ENCODE assay signal across 8 cellular contexts in the genomic region with DNA sequence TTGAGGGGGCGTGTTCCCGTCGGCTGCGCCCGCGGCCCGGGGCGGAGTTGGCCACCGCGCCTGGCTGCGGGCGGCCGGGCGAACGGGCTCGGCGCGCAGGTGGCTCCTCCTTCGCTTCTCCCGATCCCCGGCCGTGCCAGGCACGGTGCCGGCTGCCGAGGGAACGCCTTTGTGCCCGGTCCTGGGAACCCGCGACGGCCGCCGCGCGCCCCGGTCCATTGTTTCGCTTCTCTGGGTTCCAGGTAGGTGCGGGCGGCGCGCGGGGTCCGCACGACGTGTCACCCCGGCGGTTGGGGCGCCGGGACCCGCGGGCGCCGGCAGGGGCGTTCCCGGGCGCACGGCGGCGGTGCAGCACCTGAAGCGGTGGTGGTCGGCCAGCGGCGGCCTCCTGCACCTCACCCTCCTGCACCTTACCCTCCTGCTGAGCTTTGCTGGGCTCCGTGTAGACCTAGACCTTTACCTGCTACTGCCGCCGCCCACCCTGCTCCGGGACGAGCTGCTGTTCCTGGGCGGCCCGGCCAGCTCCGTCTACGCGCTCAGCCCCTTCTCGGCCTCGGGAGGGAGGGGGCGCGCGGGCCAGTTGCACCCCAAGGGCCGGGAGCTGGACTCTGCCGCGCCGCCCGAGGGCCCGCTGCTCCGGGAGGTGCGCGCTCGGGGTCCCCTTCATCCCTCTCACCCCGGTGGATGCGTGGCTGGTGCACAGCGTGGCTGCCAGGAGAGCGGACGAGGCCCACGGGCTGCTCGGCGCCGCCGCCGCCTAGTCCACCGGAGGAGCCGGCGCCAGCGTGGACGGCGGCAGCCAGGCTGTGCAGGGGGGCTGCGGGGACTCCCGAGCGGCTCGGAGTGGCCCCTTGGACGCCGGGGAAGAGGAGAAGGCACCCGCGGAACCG.
DNase-seq lines count a peak whose midpoint lies in the region; ATAC-seq lines count a peak whose summit lies in the region.

No MANE protein-coding gene starts in this region.

- CTCF ChIA-PET in activated naive CD4-positive, alpha-beta T cell treated with anti-CD3 and anti-CD28 coated beads, Interleukin-2, amount 10 ng/mL, durations not matched to agents 7 days and 5 days (lab: Charles Lee): no interaction called here
- CTCF ChIA-PET in activated CD4-positive, alpha-beta memory T cell treated with anti-CD3 and anti-CD28 coated beads, Interleukin-2, amount 10 ng/mL, durations not matched to agents 7 days and 5 days (lab: Charles Lee): no interaction called here

- peak overlapping the region; percentile 97 for H3K4me2 ChIP-seq in trophoblast cell (ENCODE audit: low read length)

- H3K23ac ChIP-seq in trophoblast cell (ENCODE audit: low read length): no peak overlapping the region

- no peak overlapping the region for H2AK5ac ChIP-seq in trophoblast cell (ENCODE audit: low read length)

- peaks cover 12% of the 10 kb centered on the region for H3K4me1 Mint-ChIP-seq in activated naive CD4-positive, alpha-beta T cell treated with anti-CD3 and anti-CD28 coated beads, Interleukin-2, amount 10 ng/mL, durations not matched to agents 7 days and 5 days
- peaks cover 16% of the 10 kb centered on the region for H3K4me1 Mint-ChIP-seq in activated CD4-positive, alpha-beta memory T cell treated with anti-CD3 and anti-CD28 coated beads, Interleukin-2, amount 10 ng/mL, durations not matched to agents 7 days and 5 days

- no peak overlapping the region for H2BK120ac ChIP-seq in trophoblast cell (ENCODE audit: insufficient read depth, low read length, poor library complexity)

- no peak overlapping the region for H4K12ac ChIP-seq in trophoblast cell (ENCODE audit: low read depth, low read length)

- H3K79me1 ChIP-seq in trophoblast cell (ENCODE audit: low read length): no peaks in the 10 kb centered on the region

- intact Hi-C loops in sciatic nerve (cut with DNase I): no loop called here

- no peak overlapping the region for H2BK12ac ChIP-seq in trophoblast cell (ENCODE audit: low read length)

- peaks cover 11% of the 10 kb centered on the region for H3K27me3 ChIP-seq in trophoblast cell (ENCODE audit: insufficient read depth, low read length)

- H3K4me3 ChIP-seq in trophoblast cell (ENCODE audit: low read depth, low read length): peak overlapping the region; percentile 75

- no CpG with 5 or more reads among the region's 113 CpGs for WGBS in trophoblast cell (ENCODE audit: extremely low coverage, insufficient coverage, insufficient read length)

- H3K27ac Mint-ChIP-seq in activated naive CD4-positive, alpha-beta T cell treated with anti-CD3 and anti-CD28 coated beads, Interleukin-2, amount 10 ng/mL, durations not matched to agents 7 days and 5 days: no peak overlapping the region
- H3K27ac Mint-ChIP-seq in activated CD4-positive, alpha-beta memory T cell treated with anti-CD3 and anti-CD28 coated beads, Interleukin-2, amount 10 ng/mL, durations not matched to agents 7 days and 5 days: no peak overlapping the region

- H4K91ac ChIP-seq in trophoblast cell (ENCODE audit: low read depth, low read length): no peak overlapping the region

- peak overlapping the region; percentile 14 for H3K14ac ChIP-seq in trophoblast cell (ENCODE audit: low read length)

- peaks cover 5 to 8% of the 10 kb centered on the region in 2 experiments for H3K4me1 ChIP-seq in trophoblast cell (ENCODE audit: control insufficient read depth in 1 of 2, insufficient read depth in 2 of 2, low read length in 2 of 2)

- no peaks in the 10 kb centered on the region for H3K9me3 Mint-ChIP-seq in activated naive CD4-positive, alpha-beta T cell treated with anti-CD3 and anti-CD28 coated beads, Interleukin-2, amount 10 ng/mL, durations not matched to agents 7 days and 5 days
- peaks cover 4% of the 10 kb centered on the region for H3K9me3 Mint-ChIP-seq in activated CD4-positive, alpha-beta memory T cell treated with anti-CD3 and anti-CD28 coated beads, Interleukin-2, amount 10 ng/mL, durations not matched to agents 7 days and 5 days

- H3K79me2 ChIP-seq in trophoblast cell (ENCODE audit: control insufficient read depth, insufficient read depth, low read length, poor library complexity): no peaks in the 10 kb centered on the region

- no peak overlapping the region for H3K9ac ChIP-seq in trophoblast cell (ENCODE audit: low read length)

- POLR2A ChIA-PET in activated CD4-positive, alpha-beta memory T cell treated with anti-CD3 and anti-CD28 coated beads, Interleukin-2, amount 10 ng/mL, durations not matched to agents 7 days and 5 days (lab: Charles Lee): no interaction called here

- H3K18ac ChIP-seq in trophoblast cell (ENCODE audit: low read length): no peak overlapping the region

- H3K36me3 ChIP-seq in trophoblast cell (ENCODE audit: control insufficient read depth in 1 of 2, insufficient read depth in 2 of 2, low read length in 2 of 2): no peaks in the 10 kb centered on the region

- ATAC-seq in sciatic nerve: no peak

- DNase-seq in activated naive CD4-positive, alpha-beta T cell treated with anti-CD3 and anti-CD28 coated beads, Interleukin-2, amount 10 ng/mL, durations not matched to agents 7 days and 5 days: peak; percentile 27
- DNase-seq in activated naive CD4-positive, alpha-beta T cell (lab: John Stamatoyannopoulos, UW): no peak
- DNase-seq in activated CD4-positive, alpha-beta memory T cell treated with anti-CD3 and anti-CD28 coated beads, Interleukin-2, amount 10 ng/mL, durations not matched to agents 7 days and 5 days: no peak
- DNase-seq in glomerular visceral epithelial cell (ENCODE audit: extremely low spot score) (peak; percentile 2), trophoblast cell (peak; percentile 23 to 64), NCI-H2107 treated with DMSO at 0.1 percent for 48 hours (lab: John Stamatoyannopoulos, UW; ENCODE audit: unreplicated experiment) (no peak), SKM-1 treated with dmso at 0.1 percent for 144 hours (lab: John Stamatoyannopoulos, UW; ENCODE audit: unreplicated experiment) (no peak), sciatic nerve (ENCODE audit: low spot score) (no peak)

- H3K4me3 Mint-ChIP-seq in activated naive CD4-positive, alpha-beta T cell treated with anti-CD3 and anti-CD28 coated beads, Interleukin-2, amount 10 ng/mL, durations not matched to agents 7 days and 5 days: peak overlapping the region; percentile 58
- peak overlapping the region; percentile 43 for H3K4me3 Mint-ChIP-seq in activated CD4-positive, alpha-beta memory T cell treated with anti-CD3 and anti-CD28 coated beads, Interleukin-2, amount 10 ng/mL, durations not matched to agents 7 days and 5 days

- H4K8ac ChIP-seq in trophoblast cell (ENCODE audit: low read depth, low read length): no peak overlapping the region

- H3K27ac ChIP-seq in trophoblast cell (ENCODE audit: low read depth, low read length): no peak overlapping the region

- no peak overlapping the region for H3K4ac ChIP-seq in trophoblast cell (ENCODE audit: low read depth, low read length)

- peak overlapping the region; percentile 38 for H2AFZ ChIP-seq in trophoblast cell (ENCODE audit: insufficient read depth, low read length, poor library complexity)

- H2BK5ac ChIP-seq in trophoblast cell (ENCODE audit: low read depth, low read length, poor library complexity): no peak overlapping the region

- H3K27me3 Mint-ChIP-seq in activated naive CD4-positive, alpha-beta T cell treated with anti-CD3 and anti-CD28 coated beads, Interleukin-2, amount 10 ng/mL, durations not matched to agents 7 days and 5 days: peaks cover 11% of the 10 kb centered on the region
- peaks cover 5% of the 10 kb centered on the region for H3K27me3 Mint-ChIP-seq in activated CD4-positive, alpha-beta memory T cell treated with anti-CD3 and anti-CD28 coated beads, Interleukin-2, amount 10 ng/mL, durations not matched to agents 7 days and 5 days

- H3K9me3 ChIP-seq in trophoblast cell (ENCODE audit: insufficient read depth, low read depth, low read length): no peaks in the 10 kb centered on the region

- H3K36me3 Mint-ChIP-seq in activated naive CD4-positive, alpha-beta T cell treated with anti-CD3 and anti-CD28 coated beads, Interleukin-2, amount 10 ng/mL, durations not matched to agents 7 days and 5 days: peaks cover 13% of the 10 kb centered on the region
- peaks cover 18% of the 10 kb centered on the region for H3K36me3 Mint-ChIP-seq in activated CD4-positive, alpha-beta memory T cell treated with anti-CD3 and anti-CD28 coated beads, Interleukin-2, amount 10 ng/mL, durations not matched to agents 7 days and 5 days (ENCODE audit: low read depth)

Comparison
In these comparisons a context has a peak if more than half of its experiments do, and no peak if none do; other contexts are left out.
1. DNase-seq: peak in activated naive CD4-positive, alpha-beta T cell treated with anti-CD3 and anti-CD28 coated beads, Interleukin-2, amount 10 ng/mL, durations not matched to agents 7 days and 5 days (single experiment), glomerular visceral epithelial cell (single experiment) and trophoblast cell (2 of 2); none in activated naive CD4-positive, alpha-beta T cell (0 of 4), activated CD4-positive, alpha-beta memory T cell treated with anti-CD3 and anti-CD28 coated beads, Interleukin-2, amount 10 ng/mL, durations not matched to agents 7 days and 5 days (single experiment), NCI-H2107 treated with DMSO at 0.1 percent for 48 hours (single experiment), SKM-1 treated with dmso at 0.1 percent for 144 hours (single experiment) and sciatic nerve (single experiment).